Comparison of ENCODE assay signal across 10 cellular contexts in the genomic region with DNA sequence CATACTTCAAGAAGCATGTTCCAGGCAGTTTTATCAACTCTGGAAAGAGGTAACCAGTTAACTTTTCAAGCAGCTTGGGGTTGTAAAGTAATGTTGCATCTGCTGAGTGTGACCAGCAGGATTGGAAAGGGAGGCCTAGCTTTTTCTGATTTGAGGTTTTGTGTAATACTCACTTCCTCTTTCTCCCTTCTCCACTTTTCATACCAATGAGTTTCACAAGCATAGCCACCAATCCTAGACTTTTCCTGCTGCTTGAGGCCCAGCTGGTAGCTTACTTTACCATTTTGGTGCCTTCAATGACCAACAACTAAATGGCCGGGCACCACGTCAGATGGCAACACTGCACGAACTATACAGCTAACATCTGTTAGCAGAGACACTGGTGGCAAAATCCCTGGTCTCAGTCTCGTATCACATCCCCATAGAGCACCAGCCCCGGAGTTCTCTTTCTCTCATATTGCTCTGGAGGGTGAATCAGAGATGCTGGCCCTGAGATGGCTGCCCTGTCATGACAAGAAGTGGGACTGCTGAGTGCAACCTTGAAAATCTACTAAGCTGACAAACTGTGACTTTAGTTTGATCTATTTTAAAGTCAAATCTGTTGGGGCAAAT. TPM values are rescaled to one million over a fixed set of nuclear protein-coding genes. Genes with fewer than 3 reads are reported as not detected.
DNase-seq lines count a peak whose midpoint lies in the region; ATAC-seq lines count a peak whose summit lies in the region.
"Had no signal": no experiment of that assay in that cellular context is flagged by ENCODE, and none has a peak within 500 bp of the region (broad histone marks: within the 10 kb centered on the region; RNA-seq: fewer than 3 reads in every experiment).

No MANE protein-coding gene starts in this region.

- DNase-seq in fibroblast of gingiva (ENCODE audit: low read depth), result peak; percentile 12
- no peak for DNase-seq in activated CD4-positive, alpha-beta T cell treated with anti-CD3 and anti-CD28 coated beads, Interleukin-2, amount 50 U/mL, for 48 hours
- DNase-seq in left colon, result no peak
- no peak for DNase-seq in activated CD4-positive, alpha-beta T cell treated with anti-CD3 and anti-CD28 coated beads, Interleukin-2, amount 10 ng/mL, durations not matched to agents 7 days and 5 days
- DNase-seq in NCI-H2227 (lab: John Stamatoyannopoulos, UW; ENCODE audit: unreplicated experiment), result no peak
- DNase-seq: NCI-H1930 had no signal

- ATAC-seq in GM18498 (IDR thresholded peaks at IDR 0.05; ENCODE audit: unreplicated experiment) (peak; percentile 94), GM21576 (IDR thresholded peaks at IDR 0.05; ENCODE audit: unreplicated experiment) (peak; percentile 97), HG03457 (IDR thresholded peaks at IDR 0.05; ENCODE audit: unreplicated experiment) (peak; percentile 71), left colon (no peak)

- H3K4me1 Mint-ChIP-seq in activated CD4-positive, alpha-beta T cell treated with anti-CD3 and anti-CD28 coated beads, Interleukin-2, amount 10 ng/mL, durations not matched to agents 7 days and 5 days, result no peaks in the 10 kb centered on the region

- intact Hi-C loops in left colon (cut with DNase I, micrococcal nuclease), result no loop called here

- CTCF ChIA-PET in activated CD4-positive, alpha-beta T cell treated with anti-CD3 and anti-CD28 coated beads, Interleukin-2, amount 10 ng/mL, durations not matched to agents 7 days and 5 days (lab: Charles Lee), result interaction anchor here (1.1 kb wide), 1 partner anchor 18 kb away, joined by 3 read pairs; no protein-coding TSS in a partner anchor

- no peak overlapping the region for H3K27ac Mint-ChIP-seq in activated CD4-positive, alpha-beta T cell treated with anti-CD3 and anti-CD28 coated beads, Interleukin-2, amount 10 ng/mL, durations not matched to agents 7 days and 5 days

- no peaks in the 10 kb centered on the region for H3K9me3 Mint-ChIP-seq in activated CD4-positive, alpha-beta T cell treated with anti-CD3 and anti-CD28 coated beads, Interleukin-2, amount 10 ng/mL, durations not matched to agents 7 days and 5 days

- peaks cover 11% of the 10 kb centered on the region for H3K36me3 Mint-ChIP-seq in activated CD4-positive, alpha-beta T cell treated with anti-CD3 and anti-CD28 coated beads, Interleukin-2, amount 10 ng/mL, durations not matched to agents 7 days and 5 days (ENCODE audit: low read depth)

- H3K27me3 Mint-ChIP-seq in activated CD4-positive, alpha-beta T cell treated with anti-CD3 and anti-CD28 coated beads, Interleukin-2, amount 10 ng/mL, durations not matched to agents 7 days and 5 days, result no peaks in the 10 kb centered on the region

- POLR2A ChIA-PET in activated CD4-positive, alpha-beta T cell treated with anti-CD3 and anti-CD28 coated beads, Interleukin-2, amount 10 ng/mL, durations not matched to agents 7 days and 5 days (lab: Charles Lee), result no interaction called here

- H3K4me3 Mint-ChIP-seq in activated CD4-positive, alpha-beta T cell treated with anti-CD3 and anti-CD28 coated beads, Interleukin-2, amount 10 ng/mL, durations not matched to agents 7 days and 5 days, result no peak overlapping the region

RNA-seq across cellular contexts. Expression of a gene that starts 14.8 kb away (rescaled TPM):
- total RNA-seq in left colon, result under 1 TPM in 1 of 2 donors, not detected in 1; 0.14 TPM
- not detected for total RNA-seq in activated CD4-positive, alpha-beta T cell treated with anti-CD3 and anti-CD28 coated beads, Interleukin-2, amount 10 ng/mL, durations not matched to agents 7 days and 5 days
- total RNA-seq: lung microvascular endothelial cell had no signal
